ENCODE assay signal across 31 cellular contexts in the genomic region with DNA sequence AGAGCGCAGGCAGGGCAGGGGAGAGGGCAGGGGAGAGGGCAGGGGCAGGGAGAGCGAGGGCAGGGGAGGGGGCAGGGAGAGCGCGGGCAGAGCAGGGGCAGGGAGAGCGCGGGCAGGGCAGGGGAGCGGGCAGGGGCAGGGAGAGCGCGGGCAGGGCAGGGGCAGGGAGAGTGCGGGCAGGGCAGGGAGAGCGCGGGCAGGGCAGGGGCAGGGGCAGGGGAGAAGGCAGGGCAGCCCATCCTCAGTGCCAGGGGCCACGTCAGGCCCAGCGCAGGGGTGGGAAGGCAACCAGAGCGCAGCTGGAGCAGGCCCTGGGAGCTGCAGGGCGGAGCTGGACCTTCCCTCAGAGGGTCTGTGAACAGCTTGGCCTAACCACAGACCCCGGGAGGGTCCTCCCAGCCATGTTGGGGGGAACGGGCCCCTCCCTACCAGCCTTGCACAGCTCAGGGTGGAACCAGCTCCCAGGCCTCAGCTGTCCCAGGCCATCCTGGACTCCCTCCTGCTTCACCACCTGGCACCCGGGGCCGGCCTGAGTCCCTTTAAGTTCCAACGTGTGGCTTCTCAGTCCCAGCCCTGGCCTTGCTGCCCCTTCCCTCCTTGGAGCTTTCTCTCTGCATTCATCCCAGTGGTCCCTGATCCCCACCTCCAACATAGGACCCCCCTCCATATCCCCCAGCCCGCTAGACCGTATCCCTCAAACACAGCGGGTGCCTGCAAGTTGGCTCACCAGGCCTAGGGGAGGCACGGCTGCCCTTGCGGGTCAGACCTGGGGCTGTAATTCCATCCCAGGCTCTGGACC. TPM values are rescaled to one million over a fixed set of nuclear protein-coding genes. Genes with fewer than 3 reads are reported as not detected.
DNase-seq lines count a peak whose midpoint lies in the region; ATAC-seq, FAIRE-seq and TF ChIP-seq lines count a peak whose summit lies in the region.
"Had no signal": no experiment of that assay in that cellular context is flagged by ENCODE, and none has a peak within 500 bp of the region (broad histone marks: within the 10 kb centered on the region; RNA-seq: fewer than 3 reads in every experiment).

No MANE protein-coding gene starts in this region.

- H3K79me2 ChIP-seq in H1 (ENCODE audit: control insufficient read depth in 1 of 2, insufficient read depth in 2 of 2, low read length in 2 of 2) (no peaks in the 10 kb centered on the region), parathyroid adenoma (no peaks in the 10 kb centered on the region)

- ATAC-seq in HG02678 (IDR thresholded peaks at IDR 0.05; ENCODE audit: unreplicated experiment) (no peak), GM21717 (IDR thresholded peaks at IDR 0.05; ENCODE audit: unreplicated experiment) (no peak), GM18873 (IDR thresholded peaks at IDR 0.05; ENCODE audit: low FRiP score, unreplicated experiment) (no peak)
- ATAC-seq: left ventricle myocardium superior, psoas muscle had no signal

- CTCF ChIA-PET in H1 (lab: Charles Lee; ENCODE audit: partially characterized antibody) = interaction anchor here (0.9 to 3.1 kb wide), 3 partner anchors 18 to 50 kb away, joined by 4 to 10 read pairs (median 5); no protein-coding TSS in a partner anchor

- H2BK120ac ChIP-seq in H1 (replicated peaks; ENCODE audit: low read depth, low read length) = no peak overlapping the region

- no peak for TF ChIP-seq RAD21 in H1 (IDR thresholded peaks at IDR 0.05 in 1 of 2, conservative IDR thresholded peaks at IDR 0.05 in 1 of 2; ENCODE audit: low read depth in 2 of 2, low read length in 2 of 2)

- H4K5ac ChIP-seq in H1 (ENCODE audit: insufficient read length, low read depth, low read length) = no peak overlapping the region

- H4K8ac ChIP-seq in H1 (ENCODE audit: extremely low read depth, insufficient read depth, low read length) = no peak overlapping the region; the same call in 1 of the 2 replicates

- peak overlapping the region; percentile 60; the same call in 1 of the 2 replicates for H2BK12ac ChIP-seq in H1 (ENCODE audit: low read depth, low read length)

- H3K23me2 ChIP-seq in H1 (ENCODE audit: low read depth, low read length) = peaks cover 8% of the 10 kb centered on the region; the same call in 1 of the 2 replicates

- H2AK5ac ChIP-seq in H1 (ENCODE audit: low read depth, low read length) = 0 out of 2 replicates have a peak overlapping the region, but pooled peaks have one; percentile 82

- no peak for TF ChIP-seq POLR2A in NB4 (IDR thresholded peaks at IDR 0.05; ENCODE audit: extremely low read depth, insufficient read length)
- no peak for TF ChIP-seq POLR2A in H1 (IDR thresholded peaks at IDR 0.05; ENCODE audit: control extremely low read depth in 1 of 2, low read depth in 2 of 2, low read length in 2 of 2)

- H3K4me3 ChIP-seq in NB4 (ENCODE audit: low read depth, low read length) (no peak overlapping the region), H1 (ENCODE audit: extremely low read depth in 1 of 4, insufficient read depth in 2 of 4, low read depth in 3 of 4, low read length in 4 of 4) (no peak overlapping the region), parathyroid adenoma (ENCODE audit: low read depth, low read length) (no peak overlapping the region)
- H3K4me3 ChIP-seq: psoas muscle, SJSA1 had no signal

- POLR2A ChIA-PET in H1 (lab: Charles Lee; ENCODE audit: partially characterized antibody) = interaction anchor here (0.8 to 2.8 kb wide), 6 partner anchors 11 to 316 kb away, joined by 3 to 18 read pairs (median 3); a partner anchor contains a TSS

- H3K4me1 ChIP-seq in H1 (replicated peaks in 1 of 4; ENCODE audit: control insufficient read depth in 3 of 4, insufficient read depth in 4 of 4, low read length in 3 of 4) (peaks cover 0 to 29% (median 17%) of the 10 kb centered on the region in 4 experiments; a peak in 6 of 7 replicates), parathyroid adenoma (peaks cover 37% of the 10 kb centered on the region)

- H3K9ac ChIP-seq in H1 (replicated peaks in 1 of 4; ENCODE audit: extremely low read depth in 1 of 4, low read depth in 3 of 4, low read length in 3 of 4) (no peak overlapping the region), parathyroid adenoma (no peak overlapping the region)

- H3K9me3 ChIP-seq in H1 (ENCODE audit: insufficient read depth in 2 of 2, low read depth in 1 of 2, low read length in 1 of 2) = no peaks in the 10 kb centered on the region
- H3K9me3 ChIP-seq in parathyroid adenoma (ENCODE audit: control insufficient read depth, low read length) = no peaks in the 10 kb centered on the region
- H3K9me3 ChIP-seq: psoas muscle, SJSA1 had no signal

- no peaks in the 10 kb centered on the region for H3K79me1 ChIP-seq in H1 (ENCODE audit: low read depth, low read length)

- H3K56ac ChIP-seq in H1 (replicated peaks; ENCODE audit: insufficient read length, low read depth, low read length) = no peak overlapping the region

- no peak overlapping the region for H3K4ac ChIP-seq in H1 (replicated peaks; ENCODE audit: insufficient read length, low read depth, low read length)

- H3K18ac ChIP-seq in H1 (ENCODE audit: extremely low read depth, low read length) = peak overlapping the region; percentile 60; the same call in 1 of the 2 replicates

- WGBS in H1 (ENCODE audit: extremely low coverage in 1 of 2, insufficient coverage in 1 of 2, insufficient read length in 1 of 2, insufficient replicate concordance in 2 of 2, low coverage in 1 of 2, low lambda C conversion rate in 2 of 2, missing lambda C conversion rate in 1 of 2), 2 experiments = 88% methylated on average over 10 of the region's 26 CpGs; no CpG with 5 or more reads in 1 of the 2 experiments

- no peak overlapping the region for H3K23ac ChIP-seq in H1 (ENCODE audit: insufficient read length)

- no peak overlapping the region for H3K14ac ChIP-seq in H1 (ENCODE audit: insufficient read length)

- TF ChIP-seq EP300 in H1 (IDR thresholded peaks at IDR 0.05; ENCODE audit: borderline replicate concordance in 1 of 2, low read depth in 2 of 2, low read length in 2 of 2) = no peak

- DNase-seq in G401 (ENCODE audit: low spot score) = peak; percentile 79
- DNase-seq in NB4 (ENCODE audit: low read depth) = peak; percentile 34
- DNase-seq in H1 (ENCODE audit: low read depth in 1 of 2, low spot score in 2 of 2) = no peak
- no peak for DNase-seq in CD1c-positive myeloid dendritic cell (ENCODE audit: extremely low spot score)
- DNase-seq: activated CD4-positive, alpha-beta T cell treated with anti-CD3 and anti-CD28 coated beads, Interleukin-2, amount 10 ng/mL, durations not matched to agents 7 days and 5 days; activated effector memory CD4-positive, alpha-beta T cell treated with anti-CD3 and anti-CD28 coated beads, Interleukin-2, amount 50 U/mL, for 16 hours; activated naive CD8-positive, alpha-beta T cell treated with anti-CD3 and anti-CD28 coated beads, Interleukin-2, amount 10 ng/mL, durations not matched to agents 7 days and 5 days; activated T-cell treated with anti-CD3 and anti-CD28 coated beads, Interleukin-2, amount 50 U/mL, for 24 hours; Calu3; CD4-positive, CD25-positive, alpha-beta regulatory T cell; central memory CD4-positive, alpha-beta T cell; dermis blood vessel endothelial cell; endodermal cell; GOT3; Karpas-422; left ventricle myocardium superior; NCI-H1436 treated with DMSO at 0.1 percent for 48 hours; NCI-H2081 treated with DMSO at 0.1 percent for 48 hours; NCI-H774; nucleus accumbens; psoas muscle had no signal

- FAIRE-seq in H1 (lab: Jason Lieb, UNC) = no peak
- FAIRE-seq: astrocyte, RCC 7860 had no signal

- peak overlapping the region; percentile 86; the same call in 1 of the 2 replicates for H2BK20ac ChIP-seq in H1 (ENCODE audit: low read length)

- H4K91ac ChIP-seq in H1 (replicated peaks; ENCODE audit: insufficient read length, low read length) = peak overlapping the region; percentile 97

- peak overlapping the region; percentile 66; the same call in 1 of the 2 replicates for H2BK5ac ChIP-seq in H1 (ENCODE audit: low read depth, low read length)

- H3K27me3 ChIP-seq in H1 (replicated peaks in 1 of 4; ENCODE audit: control insufficient read depth in 3 of 4, extremely low read depth in 1 of 4, insufficient read depth in 3 of 4, low read length in 3 of 4) (peaks cover 14 to 22% (median 17%) of the 10 kb centered on the region in 4 experiments; a peak in 6 of 7 replicates), parathyroid adenoma (ENCODE audit: control insufficient read depth, insufficient read depth, low read length) (no peaks in the 10 kb centered on the region)
- H3K27me3 ChIP-seq: SJSA1 had no signal

- H2AFZ ChIP-seq in H1 (ENCODE audit: low read length) = no peak overlapping the region
- peak overlapping the region; percentile 78 for H2AFZ ChIP-seq in parathyroid adenoma

- no peak for TF ChIP-seq CTCF in NB4 (IDR thresholded peaks at IDR 0.05; ENCODE audit: low read depth, low read length)
- no peak for TF ChIP-seq CTCF in H1 (IDR thresholded peaks at IDR 0.05; ENCODE audit: control extremely low read depth in 1 of 3, insufficient read depth in 1 of 3, low read depth in 1 of 3, low read length in 3 of 3)
- TF ChIP-seq CTCF in parathyroid adenoma (IDR thresholded peaks at IDR 0.05) = no peak

- no peaks in the 10 kb centered on the region for H3K36me3 ChIP-seq in H1 (ENCODE audit: control insufficient read depth in 2 of 4, insufficient read depth in 4 of 4, low read length in 3 of 4)
- no peaks in the 10 kb centered on the region for H3K36me3 ChIP-seq in parathyroid adenoma (ENCODE audit: control insufficient read depth, insufficient read depth, low read length)
- H3K36me3 ChIP-seq: SJSA1 had no signal

- H3K4me2 ChIP-seq in H1 (ENCODE audit: insufficient read depth in 1 of 2, low read depth in 2 of 2, low read length in 2 of 2) (no peak overlapping the region), parathyroid adenoma (ENCODE audit: low read length) (no peak overlapping the region)

- peak overlapping the region; percentile 99; the same call in 1 of the 2 replicates for H2BK15ac ChIP-seq in H1 (ENCODE audit: low read length)

- H3K27ac ChIP-seq in H1 (ENCODE audit: low read depth, low read length) (no peak overlapping the region), parathyroid adenoma (peak overlapping the region; percentile 92)
- H3K27ac ChIP-seq: psoas muscle, SJSA1 had no signal

- in situ Hi-C loops in G401 (cut with HindIII; ENCODE audit: low sequenced_read_pairs) = no loop called here

- H4K20me1 ChIP-seq in H1 (replicated peaks in 1 of 2; ENCODE audit: control insufficient read depth in 1 of 2, insufficient read depth in 2 of 2, low read length in 2 of 2) = peaks cover 0 to 3% of the 10 kb centered on the region in 2 experiments

RNA-seq across cellular contexts. Expression of a gene that starts 5.5 kb away (rescaled TPM):
- 39.7 and 42.5 TPM in 2 replicates for total RNA-seq in G401 (2014; rRNA removed; shearing (Covaris generic))
- total RNA-seq in H1 (2021; fragmentation: NEBNext Ultra II Directional; extraction: Animal tissue kit (Norgen Biotek cat#: 25700)) = 21.1 and 22.4 TPM in 2 replicates
- polyA plus RNA-seq in H1 (2011; rRNA removed) = 6.4 and 10.7 TPM in 2 replicates
- 8.6 TPM for polyA plus RNA-seq in H1 (2011; cell fraction: cytosol; rRNA removed)
- polyA plus RNA-seq in H1 (2011; cell fraction: nucleus; rRNA removed) = 14.3 TPM
- 8.5 to 11.4 TPM (median 10.9 TPM) in 4 replicates for polyA plus RNA-seq in H1 (2012, experiment 1 of 2)
- polyA plus RNA-seq in H1 (2012, experiment 2 of 2) = 11.3 TPM
- 7.1 TPM for polyA plus RNA-seq in H1 (2013, experiment 1 of 2)
- 7.8 TPM for polyA plus RNA-seq in H1 (2013, experiment 2 of 2)
- polyA minus RNA-seq in H1 (2011; rRNA and poly(A)+ RNA removed) = 32.8 and 34.9 TPM in 2 replicates
- 22.2 TPM for polyA minus RNA-seq in H1 (2011; cell fraction: cytosol; rRNA and poly(A)+ RNA removed)
- 18.9 TPM for polyA minus RNA-seq in H1 (2011; cell fraction: nucleus; rRNA and poly(A)+ RNA removed)
- total RNA-seq: activated CD4-positive, alpha-beta T cell treated with anti-CD3 and anti-CD28 coated beads, Interleukin-2, amount 10 ng/mL, durations not matched to agents 7 days and 5 days had no signal

RNA-seq across cellular contexts. Expression of a gene that starts 24.8 kb away (rescaled TPM):
- total RNA-seq in G401 (2014; rRNA removed; shearing (Covaris generic)) = 0.74 TPM in 1 of 2 replicates, not detected in the other
- not detected in 2 replicates for total RNA-seq in H1 (2021; fragmentation: NEBNext Ultra II Directional; extraction: Animal tissue kit (Norgen Biotek cat#: 25700))
- 0.05 TPM in 1 of 2 replicates, not detected in the other for polyA plus RNA-seq in H1 (2011; rRNA removed)
- not detected for polyA plus RNA-seq in H1 (2011; cell fraction: cytosol; rRNA removed)
- not detected for polyA plus RNA-seq in H1 (2011; cell fraction: nucleus; rRNA removed)
- polyA plus RNA-seq in H1 (2012, experiment 1 of 2) = not detected in 4 replicates
- polyA plus RNA-seq in H1 (2012, experiment 2 of 2) = not detected
- polyA plus RNA-seq in H1 (2013, experiment 1 of 2) = not detected
- not detected for polyA plus RNA-seq in H1 (2013, experiment 2 of 2)
- polyA minus RNA-seq in H1 (2011; rRNA and poly(A)+ RNA removed) = not detected in 2 replicates
- not detected for polyA minus RNA-seq in H1 (2011; cell fraction: cytosol; rRNA and poly(A)+ RNA removed)
- not detected for polyA minus RNA-seq in H1 (2011; cell fraction: nucleus; rRNA and poly(A)+ RNA removed)
- total RNA-seq: activated CD4-positive, alpha-beta T cell treated with anti-CD3 and anti-CD28 coated beads, Interleukin-2, amount 10 ng/mL, durations not matched to agents 7 days and 5 days; activated naive CD8-positive, alpha-beta T cell treated with anti-CD3 and anti-CD28 coated beads, Interleukin-2, amount 10 ng/mL, durations not matched to agents 7 days and 5 days; astrocyte; CD4-positive, CD25-positive, alpha-beta regulatory T cell; dermis blood vessel endothelial cell; endodermal cell; left ventricle myocardium superior; mesenteric fat pad; psoas muscle; SJSA1; temporal lobe; urinary bladder had no signal

RNA-seq across cellular contexts. Expression of a gene that starts 28.5 kb away (rescaled TPM):
- 129 and 141 TPM in 2 replicates for total RNA-seq in G401 (2014; rRNA removed; shearing (Covaris generic))
- total RNA-seq in H1 (2021; fragmentation: NEBNext Ultra II Directional; extraction: Animal tissue kit (Norgen Biotek cat#: 25700)) = 77.1 and 78.1 TPM in 2 replicates
- 80.2 and 96.5 TPM in 2 replicates for polyA plus RNA-seq in H1 (2011; rRNA removed)
- polyA plus RNA-seq in H1 (2011; cell fraction: cytosol; rRNA removed) = 101 TPM
- polyA plus RNA-seq in H1 (2011; cell fraction: nucleus; rRNA removed) = 124 TPM
- 61.9 to 82.8 TPM (median 77.6 TPM) in 4 replicates for polyA plus RNA-seq in H1 (2012, experiment 1 of 2)
- 87.8 TPM for polyA plus RNA-seq in H1 (2012, experiment 2 of 2)
- 57.0 TPM for polyA plus RNA-seq in H1 (2013, experiment 1 of 2)
- 55.6 TPM for polyA plus RNA-seq in H1 (2013, experiment 2 of 2)
- 52.5 and 67.0 TPM in 2 replicates for polyA minus RNA-seq in H1 (2011; rRNA and poly(A)+ RNA removed)
- polyA minus RNA-seq in H1 (2011; cell fraction: cytosol; rRNA and poly(A)+ RNA removed) = 78.2 TPM
- 31.7 TPM for polyA minus RNA-seq in H1 (2011; cell fraction: nucleus; rRNA and poly(A)+ RNA removed)

RNA-seq across cellular contexts. Expression of a gene that starts 58.4 kb away (rescaled TPM):
- 38.6 and 43.6 TPM in 2 replicates for total RNA-seq in G401 (2014; rRNA removed; shearing (Covaris generic))
- 31.2 and 32.8 TPM in 2 replicates for total RNA-seq in H1 (2021; fragmentation: NEBNext Ultra II Directional; extraction: Animal tissue kit (Norgen Biotek cat#: 25700))
- 19.2 and 25.0 TPM in 2 replicates for polyA plus RNA-seq in H1 (2011; rRNA removed)
- 22.5 TPM for polyA plus RNA-seq in H1 (2011; cell fraction: cytosol; rRNA removed)
- 27.7 TPM for polyA plus RNA-seq in H1 (2011; cell fraction: nucleus; rRNA removed)
- 21.6 to 26.2 TPM (median 23.4 TPM) in 4 replicates for polyA plus RNA-seq in H1 (2012, experiment 1 of 2)
- polyA plus RNA-seq in H1 (2012, experiment 2 of 2) = 21.6 TPM
- 15.5 TPM for polyA plus RNA-seq in H1 (2013, experiment 1 of 2)
- polyA plus RNA-seq in H1 (2013, experiment 2 of 2) = 16.2 TPM
- polyA minus RNA-seq in H1 (2011; rRNA and poly(A)+ RNA removed) = 25.3 and 25.7 TPM in 2 replicates
- polyA minus RNA-seq in H1 (2011; cell fraction: cytosol; rRNA and poly(A)+ RNA removed) = 19.9 TPM
- polyA minus RNA-seq in H1 (2011; cell fraction: nucleus; rRNA and poly(A)+ RNA removed) = 13.3 TPM

Comparison
In these comparisons a context has a peak if more than half of its experiments do, and no peak if none do; other contexts are left out.
1. DNase-seq: peak in G401 (single experiment) and NB4 (single experiment); none in H1 (0 of 2) and CD1c-positive myeloid dendritic cell (single experiment).